Comparison of ENCODE assay signal across 8 cellular contexts in genomic region chr10:102241444-102242117, GRCh38. TPM values are rescaled to one million over a fixed set of nuclear protein-coding genes. Genes with fewer than 3 reads are reported as not detected.
DNase-seq lines count a peak whose midpoint lies in the region; ATAC-seq and TF ChIP-seq lines count a peak whose summit lies in the region.

PITX3 (minus strand) TSS chr10:102241512; CDS start chr10:102232080, 9,432 bp downstream.

- H3K36me3 Mint-ChIP-seq in endodermal cell (ENCODE audit: low read depth) = no peaks in the 10 kb centered on the region
- H3K36me3 Mint-ChIP-seq in mesothelial cell of epicardium = no peaks in the 10 kb centered on the region

- peak within 1 kb of the TSS; percentile 79 for H3K4me3 ChIP-seq in endodermal cell (ENCODE audit: low read length)

- H3K9me3 ChIP-seq in endodermal cell (ENCODE audit: control insufficient read depth, low read length) = no peaks in the 10 kb centered on the region

- H3K27me3 Mint-ChIP-seq in endodermal cell (ENCODE audit: insufficient read depth) = peaks cover 74% of the 10 kb centered on the region
- peaks cover 62% of the 10 kb centered on the region for H3K27me3 Mint-ChIP-seq in mesothelial cell of epicardium (ENCODE audit: low read depth)

- H3K4me3 Mint-ChIP-seq in endodermal cell (peak within 1 kb of the TSS; percentile 51), mesothelial cell of epicardium (peak within 1 kb of the TSS; percentile 73)

- ATAC-seq in HG03095 (IDR thresholded peaks at IDR 0.05; ENCODE audit: unreplicated experiment) = peak; percentile 40

- H3K9ac ChIP-seq in endodermal cell (ENCODE audit: extremely low read depth, low read length, poor library complexity, severe bottlenecking) = peak within 1 kb of the TSS; percentile 34

- DNase-seq in NCI-H82 (lab: John Stamatoyannopoulos, UW) (peak; percentile 84), NCI-H82 treated with DMSO at 0.1 percent for 48 hours (lab: John Stamatoyannopoulos, UW; ENCODE audit: unreplicated experiment) (no peak), NCI-H748 (lab: John Stamatoyannopoulos, UW; ENCODE audit: unreplicated experiment) (peak; percentile 88), endodermal cell (peak; percentile 98), mesothelial cell of epicardium (ENCODE audit: low spot score in 2 of 2, unreplicated experiment in 2 of 2) (peak; percentile 86 to 91)
- DNase-seq in activated CD8-positive, alpha-beta memory T cell treated with anti-CD3 and anti-CD28 coated beads, Interleukin-2, amount 50 U/mL, for 24 hours (ENCODE audit: extremely low read depth) = peak; percentile 74
- peak; percentile 72 for DNase-seq in stimulated activated CD8-positive, alpha-beta memory T cell treated with anti-CD3 and anti-CD28 coated beads, Interleukin-12 subunit alpha, Interleukin-12 subunit beta, amount 100 ng/mL, for 4 hours (ENCODE audit: low read depth)

- peaks cover 21% of the 10 kb centered on the region for H3K4me1 Mint-ChIP-seq in endodermal cell
- peaks cover 22% of the 10 kb centered on the region for H3K4me1 Mint-ChIP-seq in mesothelial cell of epicardium

- H3K9me3 Mint-ChIP-seq in endodermal cell (no peaks in the 10 kb centered on the region), mesothelial cell of epicardium (no peaks in the 10 kb centered on the region)

- peak; percentile 23 for TF ChIP-seq CTCF in endodermal cell (conservative IDR thresholded peaks at IDR 0.05)
- no peak for TF ChIP-seq CTCF in mesothelial cell of epicardium (IDR thresholded peaks at IDR 0.05; ENCODE audit: unreplicated experiment)

- no peaks in the 10 kb centered on the region for H3K4me1 ChIP-seq in endodermal cell (ENCODE audit: control insufficient read depth, insufficient read depth, low read length)

- no peak within 1 kb of the TSS for H3K27ac Mint-ChIP-seq in endodermal cell
- peak within 1 kb of the TSS; percentile 26 for H3K27ac Mint-ChIP-seq in mesothelial cell of epicardium

- WGBS in endodermal cell (ENCODE audit: insufficient coverage in 1 of 2, insufficient read length in 1 of 2), 2 experiments = 1 to 2% methylated on average over 36 to 57 of the region's 57 CpGs

- H3K27me3 ChIP-seq in endodermal cell (ENCODE audit: control insufficient read depth, insufficient read depth, low read length, poor library complexity, severe bottlenecking) = peaks cover 69% of the 10 kb centered on the region

- no peaks in the 10 kb centered on the region for H3K36me3 ChIP-seq in endodermal cell (ENCODE audit: control insufficient read depth, insufficient read depth, low read length)

- no peak within 1 kb of the TSS for H3K27ac ChIP-seq in endodermal cell (ENCODE audit: low read depth, low read length)

RNA-seq across cellular contexts. Expression of gene PITX3, which starts in this region (rescaled TPM):
- total RNA-seq in endodermal cell (not detected), mesothelial cell of epicardium (not detected in 3 replicates)
- polyA plus RNA-seq in endodermal cell (2013, experiment 1 of 2) = 0.28 TPM
- 0.58 TPM for polyA plus RNA-seq in endodermal cell (2013, experiment 2 of 2)

Comparison
In these comparisons a context has a peak if more than half of its experiments do, and no peak if none do; other contexts are left out.
1. Peak in DNase-seq, H3K4me3 ChIP-seq and H3K9ac ChIP-seq in endodermal cell; RNA of the gene not detected or under 1 TPM.
2. Peak in DNase-seq in mesothelial cell of epicardium; RNA of the gene not detected or under 1 TPM.